In the genomic region with DNA sequence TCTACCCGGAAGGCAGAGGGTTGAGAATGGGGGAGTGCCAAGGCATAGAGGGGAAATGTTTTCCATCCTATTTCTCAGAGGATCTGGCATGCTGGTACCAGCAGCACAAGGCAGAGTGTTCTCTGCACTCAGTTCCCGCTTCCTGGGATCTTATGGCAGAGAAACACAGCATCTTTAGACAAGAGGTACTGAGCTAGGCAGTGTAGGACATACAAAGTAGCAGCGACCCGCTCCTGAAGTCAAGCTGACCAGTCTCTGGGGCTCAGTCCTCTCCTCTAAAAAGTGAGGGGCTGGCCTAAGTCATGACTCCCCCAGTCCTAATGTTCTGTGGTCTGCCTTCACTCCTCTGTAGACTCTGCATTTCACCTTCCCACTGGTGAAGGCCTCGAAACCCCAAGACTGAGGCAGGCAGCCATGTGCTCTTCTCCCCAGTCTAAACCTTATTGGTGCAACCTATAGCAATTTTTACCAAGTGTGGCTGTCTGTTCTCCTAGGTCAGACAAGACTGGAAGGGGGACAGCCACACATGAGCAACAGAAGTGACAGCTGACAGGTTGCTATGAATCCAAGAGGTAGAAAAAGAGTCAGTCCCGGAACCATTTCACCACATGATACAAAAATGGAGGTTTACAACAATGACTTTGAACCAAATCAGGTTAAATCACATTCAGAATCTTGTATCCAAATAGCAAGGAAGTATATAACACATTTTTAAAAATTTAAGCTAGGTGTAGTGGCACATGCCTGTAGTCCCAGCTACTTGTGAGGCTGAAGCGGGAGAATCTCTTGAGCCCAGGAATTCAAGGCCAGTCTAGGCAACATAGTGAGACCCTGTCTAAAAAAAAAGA, we compare ENCODE assay signal across 1 cellular context.
TF ChIP-seq lines count a peak whose summit lies in the region.

No MANE protein-coding gene starts in this region.

TF ChIP-seq in GM12878, 131 proteins besides CTCF, POLR2A, EP300 and RAD21:
- peak; percentile 25; the same call in 1 of the 2 replicates for TF ChIP-seq POLR2AphosphoS5 (IDR thresholded peaks at IDR 0.05; ENCODE audit: low read length)
- TF ChIP-seq, protein P1, sequence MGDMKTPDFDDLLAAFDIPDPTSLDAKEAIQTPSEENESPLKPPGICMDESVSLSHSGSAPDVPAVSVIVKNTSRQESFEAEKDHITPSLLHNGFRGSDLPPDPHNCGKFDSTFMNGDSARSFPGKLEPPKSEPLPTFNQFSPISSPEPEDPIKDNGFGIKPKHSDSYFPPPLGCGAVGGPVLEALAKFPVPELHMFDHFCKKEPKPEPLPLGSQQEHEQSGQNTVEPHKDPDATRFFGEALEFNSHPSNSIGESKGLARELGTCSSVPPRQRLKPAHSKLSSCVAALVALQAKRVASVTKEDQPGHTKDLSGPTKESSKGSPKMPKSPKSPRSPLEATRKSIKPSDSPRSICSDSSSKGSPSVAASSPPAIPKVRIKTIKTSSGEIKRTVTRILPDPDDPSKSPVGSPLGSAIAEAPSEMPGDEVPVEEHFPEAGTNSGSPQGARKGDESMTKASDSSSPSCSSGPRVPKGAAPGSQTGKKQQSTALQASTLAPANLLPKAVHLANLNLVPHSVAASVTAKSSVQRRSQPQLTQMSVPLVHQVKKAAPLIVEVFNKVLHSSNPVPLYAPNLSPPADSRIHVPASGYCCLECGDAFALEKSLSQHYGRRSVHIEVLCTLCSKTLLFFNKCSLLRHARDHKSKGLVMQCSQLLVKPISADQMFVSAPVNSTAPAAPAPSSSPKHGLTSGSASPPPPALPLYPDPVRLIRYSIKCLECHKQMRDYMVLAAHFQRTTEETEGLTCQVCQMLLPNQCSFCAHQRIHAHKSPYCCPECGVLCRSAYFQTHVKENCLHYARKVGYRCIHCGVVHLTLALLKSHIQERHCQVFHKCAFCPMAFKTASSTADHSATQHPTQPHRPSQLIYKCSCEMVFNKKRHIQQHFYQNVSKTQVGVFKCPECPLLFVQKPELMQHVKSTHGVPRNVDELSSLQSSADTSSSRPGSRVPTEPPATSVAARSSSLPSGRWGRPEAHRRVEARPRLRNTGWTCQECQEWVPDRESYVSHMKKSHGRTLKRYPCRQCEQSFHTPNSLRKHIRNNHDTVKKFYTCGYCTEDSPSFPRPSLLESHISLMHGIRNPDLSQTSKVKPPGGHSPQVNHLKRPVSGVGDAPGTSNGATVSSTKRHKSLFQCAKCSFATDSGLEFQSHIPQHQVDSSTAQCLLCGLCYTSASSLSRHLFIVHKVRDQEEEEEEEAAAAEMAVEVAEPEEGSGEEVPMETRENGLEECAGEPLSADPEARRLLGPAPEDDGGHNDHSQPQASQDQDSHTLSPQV (IDR thresholded peaks at IDR 0.05): peak; percentile 35
- peak; percentile 41 for TF ChIP-seq MYC (IDR thresholded peaks at IDR 0.05; ENCODE audit: insufficient read depth, insufficient read length, insufficient replicate concordance, low read length, severe bottlenecking)
- no peak for TF ChIP-seq PAX8 (IDR thresholded peaks at IDR 0.05)
- no peak for TF ChIP-seq SREBF1 (IDR thresholded peaks at IDR 0.05; ENCODE audit: low read length)
- TF ChIP-seq, protein P2, sequence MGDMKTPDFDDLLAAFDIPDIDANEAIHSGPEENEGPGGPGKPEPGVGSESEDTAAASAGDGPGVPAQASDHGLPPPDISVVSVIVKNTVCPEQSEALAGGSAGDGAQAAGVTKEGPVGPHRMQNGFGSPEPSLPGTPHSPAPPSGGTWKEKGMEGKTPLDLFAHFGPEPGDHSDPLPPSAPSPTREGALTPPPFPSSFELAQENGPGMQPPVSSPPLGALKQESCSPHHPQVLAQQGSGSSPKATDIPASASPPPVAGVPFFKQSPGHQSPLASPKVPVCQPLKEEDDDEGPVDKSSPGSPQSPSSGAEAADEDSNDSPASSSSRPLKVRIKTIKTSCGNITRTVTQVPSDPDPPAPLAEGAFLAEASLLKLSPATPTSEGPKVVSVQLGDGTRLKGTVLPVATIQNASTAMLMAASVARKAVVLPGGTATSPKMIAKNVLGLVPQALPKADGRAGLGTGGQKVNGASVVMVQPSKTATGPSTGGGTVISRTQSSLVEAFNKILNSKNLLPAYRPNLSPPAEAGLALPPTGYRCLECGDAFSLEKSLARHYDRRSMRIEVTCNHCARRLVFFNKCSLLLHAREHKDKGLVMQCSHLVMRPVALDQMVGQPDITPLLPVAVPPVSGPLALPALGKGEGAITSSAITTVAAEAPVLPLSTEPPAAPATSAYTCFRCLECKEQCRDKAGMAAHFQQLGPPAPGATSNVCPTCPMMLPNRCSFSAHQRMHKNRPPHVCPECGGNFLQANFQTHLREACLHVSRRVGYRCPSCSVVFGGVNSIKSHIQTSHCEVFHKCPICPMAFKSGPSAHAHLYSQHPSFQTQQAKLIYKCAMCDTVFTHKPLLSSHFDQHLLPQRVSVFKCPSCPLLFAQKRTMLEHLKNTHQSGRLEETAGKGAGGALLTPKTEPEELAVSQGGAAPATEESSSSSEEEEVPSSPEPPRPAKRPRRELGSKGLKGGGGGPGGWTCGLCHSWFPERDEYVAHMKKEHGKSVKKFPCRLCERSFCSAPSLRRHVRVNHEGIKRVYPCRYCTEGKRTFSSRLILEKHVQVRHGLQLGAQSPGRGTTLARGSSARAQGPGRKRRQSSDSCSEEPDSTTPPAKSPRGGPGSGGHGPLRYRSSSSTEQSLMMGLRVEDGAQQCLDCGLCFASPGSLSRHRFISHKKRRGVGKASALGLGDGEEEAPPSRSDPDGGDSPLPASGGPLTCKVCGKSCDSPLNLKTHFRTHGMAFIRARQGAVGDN (IDR thresholded peaks at IDR 0.05): peak; percentile 95
- TF ChIP-seq SIX5 (IDR thresholded peaks at IDR 0.05; ENCODE audit: low read depth, low read length, severe bottlenecking): no peak
- TF ChIP-seq MXI1 (IDR thresholded peaks at IDR 0.05; ENCODE audit: low read depth, low read length): peak; percentile 55; the same call in 1 of the 2 replicates
- peak; percentile 28; the same call in 1 of the 2 replicates for TF ChIP-seq HCFC1 (IDR thresholded peaks at IDR 0.05; ENCODE audit: low read length)
- TF ChIP-seq HDAC6 (IDR thresholded peaks at IDR 0.05; ENCODE audit: unreplicated experiment): no peak
- TF ChIP-seq SMAD1 (IDR thresholded peaks at IDR 0.05; ENCODE audit: low read depth, partially characterized antibody): peak; percentile 34
- TF ChIP-seq, protein P3, sequence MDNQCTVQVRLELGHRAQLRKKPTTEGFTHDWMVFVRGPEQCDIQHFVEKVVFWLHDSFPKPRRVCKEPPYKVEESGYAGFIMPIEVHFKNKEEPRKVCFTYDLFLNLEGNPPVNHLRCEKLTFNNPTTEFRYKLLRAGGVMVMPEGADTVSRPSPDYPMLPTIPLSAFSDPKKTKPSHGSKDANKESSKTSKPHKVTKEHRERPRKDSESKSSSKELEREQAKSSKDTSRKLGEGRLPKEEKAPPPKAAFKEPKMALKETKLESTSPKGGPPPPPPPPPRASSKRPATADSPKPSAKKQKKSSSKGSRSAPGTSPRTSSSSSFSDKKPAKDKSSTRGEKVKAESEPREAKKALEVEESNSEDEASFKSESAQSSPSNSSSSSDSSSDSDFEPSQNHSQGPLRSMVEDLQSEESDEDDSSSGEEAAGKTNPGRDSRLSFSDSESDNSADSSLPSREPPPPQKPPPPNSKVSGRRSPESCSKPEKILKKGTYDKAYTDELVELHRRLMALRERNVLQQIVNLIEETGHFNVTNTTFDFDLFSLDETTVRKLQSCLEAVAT (IDR thresholded peaks at IDR 0.05): peak; percentile 3; the same call in 1 of the 2 replicates
- no peak for TF ChIP-seq TBL1XR1 (IDR thresholded peaks at IDR 0.05; ENCODE audit: low read depth, low read length)
- no peak for TF ChIP-seq FOXK2 (IDR thresholded peaks at IDR 0.05)
- 0 out of 2 replicates have a peak, but pooled peaks have one; percentile 11 for TF ChIP-seq TAF1 (IDR thresholded peaks at IDR 0.05; ENCODE audit: borderline replicate concordance, low read depth, low read length)
- TF ChIP-seq RAD51 (IDR thresholded peaks at IDR 0.05): peak; percentile 36; the same call in 1 of the 2 replicates
- no peak for TF ChIP-seq JUND (IDR thresholded peaks at IDR 0.05; ENCODE audit: low read depth, low read length)
- TF ChIP-seq SMARCA5 (IDR thresholded peaks at IDR 0.05): peak; percentile 21; the same call in 1 of the 2 replicates
- TF ChIP-seq NR2C1 (IDR thresholded peaks at IDR 0.05): 0 out of 2 replicates have a peak, but pooled peaks have one; percentile 30
- TF ChIP-seq, protein P4, sequence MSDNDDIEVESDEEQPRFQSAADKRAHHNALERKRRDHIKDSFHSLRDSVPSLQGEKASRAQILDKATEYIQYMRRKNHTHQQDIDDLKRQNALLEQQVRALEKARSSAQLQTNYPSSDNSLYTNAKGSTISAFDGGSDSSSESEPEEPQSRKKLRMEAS (IDR thresholded peaks at IDR 0.05; ENCODE audit: low read depth, low read length): peak; percentile 57
- no peak for TF ChIP-seq LARP7 (IDR thresholded peaks at IDR 0.05)
- TF ChIP-seq BACH1 (IDR thresholded peaks at IDR 0.05; ENCODE audit: borderline replicate concordance): peak; percentile 32
- TF ChIP-seq SP1 (IDR thresholded peaks at IDR 0.05; ENCODE audit: low read depth, low read length): no peak
- TF ChIP-seq CBX3 (IDR thresholded peaks at IDR 0.05; ENCODE audit: borderline replicate concordance, low read depth): no peak
- TF ChIP-seq EZH2 (IDR thresholded peaks at IDR 0.05; ENCODE audit: borderline replicate concordance, control insufficient read depth, low read depth, low read length): no peak
- TF ChIP-seq, protein P5, sequence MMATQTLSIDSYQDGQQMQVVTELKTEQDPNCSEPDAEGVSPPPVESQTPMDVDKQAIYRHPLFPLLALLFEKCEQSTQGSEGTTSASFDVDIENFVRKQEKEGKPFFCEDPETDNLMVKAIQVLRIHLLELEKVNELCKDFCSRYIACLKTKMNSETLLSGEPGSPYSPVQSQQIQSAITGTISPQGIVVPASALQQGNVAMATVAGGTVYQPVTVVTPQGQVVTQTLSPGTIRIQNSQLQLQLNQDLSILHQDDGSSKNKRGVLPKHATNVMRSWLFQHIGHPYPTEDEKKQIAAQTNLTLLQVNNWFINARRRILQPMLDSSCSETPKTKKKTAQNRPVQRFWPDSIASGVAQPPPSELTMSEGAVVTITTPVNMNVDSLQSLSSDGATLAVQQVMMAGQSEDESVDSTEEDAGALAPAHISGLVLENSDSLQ (IDR thresholded peaks at IDR 0.05): peak; percentile 84
- no peak for TF ChIP-seq TCF7 (IDR thresholded peaks at IDR 0.05; ENCODE audit: borderline replicate concordance)
- no peak for TF ChIP-seq BHLHE40 (IDR thresholded peaks at IDR 0.05; ENCODE audit: borderline replicate concordance in 1 of 2, low read depth in 2 of 2, low read length in 1 of 2)
- TF ChIP-seq, protein P6, sequence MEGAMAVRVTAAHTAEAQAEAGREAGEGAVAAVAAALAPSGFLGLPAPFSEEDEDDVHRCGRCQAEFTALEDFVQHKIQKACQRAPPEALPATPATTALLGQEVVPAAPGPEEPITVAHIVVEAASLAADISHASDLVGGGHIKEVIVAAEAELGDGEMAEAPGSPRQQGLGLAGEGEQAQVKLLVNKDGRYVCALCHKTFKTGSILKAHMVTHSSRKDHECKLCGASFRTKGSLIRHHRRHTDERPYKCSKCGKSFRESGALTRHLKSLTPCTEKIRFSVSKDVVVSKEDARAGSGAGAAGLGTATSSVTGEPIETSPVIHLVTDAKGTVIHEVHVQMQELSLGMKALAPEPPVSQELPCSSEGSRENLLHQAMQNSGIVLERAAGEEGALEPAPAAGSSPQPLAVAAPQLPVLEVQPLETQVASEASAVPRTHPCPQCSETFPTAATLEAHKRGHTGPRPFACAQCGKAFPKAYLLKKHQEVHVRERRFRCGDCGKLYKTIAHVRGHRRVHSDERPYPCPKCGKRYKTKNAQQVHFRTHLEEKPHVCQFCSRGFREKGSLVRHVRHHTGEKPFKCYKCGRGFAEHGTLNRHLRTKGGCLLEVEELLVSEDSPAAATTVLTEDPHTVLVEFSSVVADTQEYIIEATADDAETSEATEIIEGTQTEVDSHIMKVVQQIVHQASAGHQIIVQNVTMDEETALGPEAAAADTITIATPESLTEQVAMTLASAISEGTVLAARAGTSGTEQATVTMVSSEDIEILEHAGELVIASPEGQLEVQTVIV (IDR thresholded peaks at IDR 0.05; ENCODE audit: borderline replicate concordance, partially characterized antibody): no peak
- no peak for TF ChIP-seq TCF3 (IDR thresholded peaks at IDR 0.05; ENCODE audit: borderline replicate concordance, insufficient read depth, low read depth, low read length)
- no peak for TF ChIP-seq ZNF274 (IDR thresholded peaks at IDR 0.05; ENCODE audit: insufficient read depth, insufficient read length)
